11 cellular contexts compared by ENCODE assay signal in the genomic region with DNA sequence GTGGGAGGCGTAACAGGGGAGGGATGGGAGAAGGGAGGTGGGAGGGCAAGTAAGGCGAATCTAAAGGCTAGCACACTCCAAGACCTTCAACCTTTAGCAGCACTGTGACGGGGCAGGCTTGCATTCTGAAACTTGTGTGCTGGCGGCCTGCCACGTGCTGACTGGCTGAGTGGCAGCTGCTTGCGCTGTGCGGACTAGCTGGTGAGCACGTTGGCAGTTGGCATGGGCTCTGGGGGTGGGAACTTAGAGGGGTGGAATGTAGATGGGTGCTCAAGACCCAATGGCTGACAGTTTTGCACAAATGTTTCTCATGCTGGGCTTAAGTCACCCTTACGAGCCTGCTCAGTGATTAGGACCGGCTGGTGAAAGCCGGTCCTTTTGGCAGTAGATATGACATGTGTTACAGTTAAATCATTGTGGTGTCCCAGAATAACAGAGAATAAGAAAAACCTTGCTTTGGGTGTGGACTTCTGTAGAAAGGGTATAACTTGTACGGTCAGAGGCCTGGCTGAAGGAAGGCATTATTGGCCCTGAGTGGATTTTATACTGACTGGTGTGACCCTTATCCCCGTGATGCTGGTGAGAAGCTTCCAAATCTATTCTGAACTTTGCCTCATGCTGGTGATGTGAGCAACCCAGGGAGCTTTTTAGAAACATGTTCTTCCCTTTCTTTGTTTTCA.
DNase-seq lines count a peak whose midpoint lies in the region; ATAC-seq and TF ChIP-seq lines count a peak whose summit lies in the region.
"Had no signal": no experiment of that assay in that cellular context is flagged by ENCODE, and none has a peak within 500 bp of the region (broad histone marks: within the 10 kb centered on the region; RNA-seq: fewer than 3 reads in every experiment).

No MANE protein-coding gene starts in this region.

- peak; percentile 39 for DNase-seq in Calu3
- peak; percentile 56 to 65 for DNase-seq in SJCRH30
- peak; percentile 91 for DNase-seq in Right ventricle myocardium inferior (ENCODE audit: missing footprints)
- DNase-seq in posterior cingulate gyrus, result peak in 9 of 10 donors; percentile 49 to 93 (median 70)
- no peak for DNase-seq in HuH-7 (ENCODE audit: low spot score)
- no peak for DNase-seq in activated CD4-positive, alpha-beta memory T cell treated with anti-CD3 and anti-CD28 coated beads, Interleukin-2, amount 10 ng/mL, durations not matched to agents 7 days and 5 days
- no peak for DNase-seq in activated CD4-positive, alpha-beta T cell treated with anti-CD3 and anti-CD28 coated beads, Interleukin-2, amount 50 U/mL, for 48 hours
- no peak for DNase-seq in PC-3
- DNase-seq: GF-D8, mesendoderm had no signal

- H3K4me1 ChIP-seq in SJCRH30, result no peaks in the 10 kb centered on the region
- peaks cover 6% of the 10 kb centered on the region; the same call in 1 of the 2 replicates for H3K4me1 ChIP-seq in PC-3 (ENCODE audit: insufficient read depth, low read length)
- H3K4me1 ChIP-seq: uterus had no signal

- H3K27ac Mint-ChIP-seq in Calu3 (ENCODE audit: unreplicated experiment), result no peak overlapping the region
- H3K27ac Mint-ChIP-seq in activated CD4-positive, alpha-beta memory T cell treated with anti-CD3 and anti-CD28 coated beads, Interleukin-2, amount 10 ng/mL, durations not matched to agents 7 days and 5 days, result no peak overlapping the region

- POLR2A ChIA-PET in activated CD4-positive, alpha-beta memory T cell treated with anti-CD3 and anti-CD28 coated beads, Interleukin-2, amount 10 ng/mL, durations not matched to agents 7 days and 5 days (lab: Charles Lee), result no interaction called here
- POLR2A ChIA-PET in PC-3 (lab: Charles Lee; ENCODE audit: unreplicated experiment), result interaction anchor here (0.5 kb wide), 1 partner anchor 540 kb away, joined by 23 read pairs; no protein-coding TSS in a partner anchor

- ATAC-seq in Right ventricle myocardium inferior (peak; percentile 88), PC-3 (no peak)

- no peak overlapping the region for H3K4me2 ChIP-seq in PC-3 (ENCODE audit: low read length)

- no TSS peak for BruUV-seq in Calu3 (replicated peaks; lab: Mats Ljungman, UMichigan)
- BruUV-seq in PC-3 (replicated peaks; lab: Mats Ljungman, UMichigan), result no TSS peak

- H2AFZ ChIP-seq in PC-3 (ENCODE audit: low read length), result no peak overlapping the region

- CTCF ChIA-PET in Calu3 (lab: Charles Lee), result interaction anchor here (1.1 kb wide), 2 partner anchors 39 to 323 kb away, joined by 3 to 4 read pairs; no protein-coding TSS in a partner anchor
- CTCF ChIA-PET in activated CD4-positive, alpha-beta memory T cell treated with anti-CD3 and anti-CD28 coated beads, Interleukin-2, amount 10 ng/mL, durations not matched to agents 7 days and 5 days (lab: Charles Lee), result no interaction called here
- CTCF ChIA-PET in PC-3 (lab: Charles Lee), result no interaction called here

- intact Hi-C loops in Calu3 (cut with micrococcal nuclease; ENCODE audit: unreplicated experiment) (no loop called here), Right ventricle myocardium inferior (cut with DNase I) (loop anchor here (2.0 to 10.0 kb wide), 3 partner anchors 44 to 321 kb away; no protein-coding TSS in a partner anchor), posterior cingulate gyrus (cut with DNase I) (no loop called here), PC-3 (cut with micrococcal nuclease) (no loop called here)

- no peaks in the 10 kb centered on the region for H4K20me1 ChIP-seq in PC-3 (ENCODE audit: low read length)

- H3K9ac ChIP-seq in PC-3 (ENCODE audit: low read length), result no peak overlapping the region

- H3K9me3 ChIP-seq in SJCRH30 (replicated peaks) (no peaks in the 10 kb centered on the region), PC-3 (ENCODE audit: low read length) (no peaks in the 10 kb centered on the region)
- H3K9me3 ChIP-seq: uterus had no signal

- H3K27ac ChIP-seq in SJCRH30, result no peak overlapping the region
- H3K27ac ChIP-seq in PC-3 (ENCODE audit: low read length), result no peak overlapping the region
- H3K27ac ChIP-seq: uterus had no signal

- no peak overlapping the region for H3K4me3 Mint-ChIP-seq in Calu3 (ENCODE audit: low read depth, unreplicated experiment)
- no peak overlapping the region for H3K4me3 Mint-ChIP-seq in activated CD4-positive, alpha-beta memory T cell treated with anti-CD3 and anti-CD28 coated beads, Interleukin-2, amount 10 ng/mL, durations not matched to agents 7 days and 5 days

- TF ChIP-seq CTCF in Calu3 (IDR thresholded peaks at IDR 0.05; ENCODE audit: unreplicated experiment) (no peak), PC-3 (conservative IDR thresholded peaks at IDR 0.05; ENCODE audit: low read depth, low read length) (no peak)

- H3F3A ChIP-seq in PC-3 (ENCODE audit: low read length, unreplicated experiment), result no peaks in the 10 kb centered on the region

- no peaks in the 10 kb centered on the region for H3K36me3 Mint-ChIP-seq in Calu3 (ENCODE audit: insufficient read depth, unreplicated experiment)
- H3K36me3 Mint-ChIP-seq in activated CD4-positive, alpha-beta memory T cell treated with anti-CD3 and anti-CD28 coated beads, Interleukin-2, amount 10 ng/mL, durations not matched to agents 7 days and 5 days (ENCODE audit: low read depth), result no peaks in the 10 kb centered on the region

- H3K36me3 ChIP-seq in SJCRH30 (no peaks in the 10 kb centered on the region), PC-3 (ENCODE audit: low read depth, low read length) (no peaks in the 10 kb centered on the region)
- H3K36me3 ChIP-seq: uterus had no signal

- H3K9me3 Mint-ChIP-seq in Calu3 (ENCODE audit: low read depth, unreplicated experiment), result no peaks in the 10 kb centered on the region
- no peaks in the 10 kb centered on the region for H3K9me3 Mint-ChIP-seq in activated CD4-positive, alpha-beta memory T cell treated with anti-CD3 and anti-CD28 coated beads, Interleukin-2, amount 10 ng/mL, durations not matched to agents 7 days and 5 days

- H3K79me2 ChIP-seq in PC-3 (ENCODE audit: low read length), result no peaks in the 10 kb centered on the region

- no peaks in the 10 kb centered on the region for H3K9me2 ChIP-seq in PC-3 (replicated peaks; ENCODE audit: low read length)

- H3K27me3 ChIP-seq in SJCRH30 (peaks cover 5% of the 10 kb centered on the region; the same call in 1 of the 2 replicates), PC-3 (ENCODE audit: low read length) (no peaks in the 10 kb centered on the region)
- H3K27me3 ChIP-seq: uterus had no signal

- H3K27me3 Mint-ChIP-seq in Calu3 (ENCODE audit: unreplicated experiment), result no peaks in the 10 kb centered on the region
- H3K27me3 Mint-ChIP-seq in activated CD4-positive, alpha-beta memory T cell treated with anti-CD3 and anti-CD28 coated beads, Interleukin-2, amount 10 ng/mL, durations not matched to agents 7 days and 5 days, result peaks cover 3% of the 10 kb centered on the region

- H3K4me3 ChIP-seq in SJCRH30 (no peak overlapping the region), PC-3 (ENCODE audit: low read length) (no peak overlapping the region)
- H3K4me3 ChIP-seq: uterus had no signal

- H3K4me1 Mint-ChIP-seq in Calu3 (ENCODE audit: low read depth, unreplicated experiment), result peaks cover 25% of the 10 kb centered on the region
- no peaks in the 10 kb centered on the region for H3K4me1 Mint-ChIP-seq in activated CD4-positive, alpha-beta memory T cell treated with anti-CD3 and anti-CD28 coated beads, Interleukin-2, amount 10 ng/mL, durations not matched to agents 7 days and 5 days

Comparison
In these comparisons a context has a peak if more than half of its experiments do, and no peak if none do; other contexts are left out.
1. DNase-seq: peak in Calu3 (single experiment), SJCRH30 (2 of 2), Right ventricle myocardium inferior (single experiment) and posterior cingulate gyrus (9 of 10); none in HuH-7 (single experiment), activated CD4-positive, alpha-beta memory T cell treated with anti-CD3 and anti-CD28 coated beads, Interleukin-2, amount 10 ng/mL, durations not matched to agents 7 days and 5 days (single experiment), activated CD4-positive, alpha-beta T cell treated with anti-CD3 and anti-CD28 coated beads, Interleukin-2, amount 50 U/mL, for 48 hours (0 of 2) and PC-3 (single experiment).